In the genomic region with DNA sequence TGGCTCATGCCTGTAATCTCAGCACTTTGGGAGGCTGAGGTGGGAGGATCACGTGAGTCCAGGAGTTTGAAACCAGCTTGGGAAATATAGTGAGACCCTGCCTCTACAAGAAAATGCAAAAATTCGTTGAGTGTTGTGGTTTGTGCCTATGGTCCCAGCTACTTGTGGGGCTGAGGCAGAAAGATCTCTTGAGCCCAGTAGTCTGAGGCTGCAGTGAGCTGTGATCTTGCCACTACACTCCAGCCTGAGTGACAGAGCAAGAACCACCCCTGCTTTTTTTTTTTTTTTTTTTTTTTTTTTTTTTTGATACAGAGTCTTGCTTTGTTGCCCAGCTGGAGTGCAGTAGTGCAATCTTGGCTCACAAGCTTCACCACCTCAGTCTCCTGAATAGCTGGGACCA, we compare ENCODE assay signal across 20 cellular contexts. TPM values are rescaled to one million over a fixed set of nuclear protein-coding genes. Genes with fewer than 3 reads are reported as not detected.
"Had no signal": no experiment of that assay in that cellular context is flagged by ENCODE, and none has a peak within 500 bp of the region (broad histone marks: within the 10 kb centered on the region; RNA-seq: fewer than 3 reads in every experiment).

No MANE protein-coding gene starts in this region.

- H3K4me3 ChIP-seq: lower lobe of right lung, neural progenitor cell, testis had no signal

- H3K4me1 Mint-ChIP-seq: brain, neural progenitor cell had no signal

- ATAC-seq: activated CD4-positive, CD25-positive, alpha-beta regulatory T cell treated with anti-CD3 and anti-CD28 coated beads, Interleukin-2, amount 50 U/mL, for 24 hours; activated naive CD8-positive, alpha-beta T cell treated with anti-CD3 and anti-CD28 coated beads, Interleukin-2, amount 50 U/mL, for 24 hours; foreskin keratinocyte; lower lobe of right lung; naive thymus-derived CD4-positive, alpha-beta T cell had no signal

- H3K27me3 Mint-ChIP-seq: activated naive CD8-positive, alpha-beta T cell treated with anti-CD3 and anti-CD28 coated beads, Interleukin-2, amount 50 U/mL, for 24 hours had no signal

- H3K9me3 Mint-ChIP-seq: activated CD4-positive, alpha-beta memory T cell treated with anti-CD3 and anti-CD28 coated beads, Interleukin-2, amount 10 ng/mL, durations not matched to agents 7 days and 5 days; activated CD4-positive, alpha-beta T cell treated with anti-CD3 and anti-CD28 coated beads, Interleukin-2, amount 10 ng/mL, durations not matched to agents 24 days and 14 days; activated naive CD8-positive, alpha-beta T cell treated with anti-CD3 and anti-CD28 coated beads, Interleukin-2, amount 50 U/mL, for 24 hours; brain; dendritic cell treated with granulocyte-macrophage colony-stimulating factor and Interleukin-4, amounts not matched to agents 40 ng/mL and 50 ng/mL, for 4 days; neural progenitor cell; type B pancreatic cell had no signal

- DNase-seq: activated CD4-positive, alpha-beta memory T cell treated with anti-CD3 and anti-CD28 coated beads, Interleukin-2, amount 10 ng/mL, durations not matched to agents 7 days and 5 days; activated CD4-positive, alpha-beta T cell treated with anti-CD3 and anti-CD28 coated beads, Interleukin-2, amount 10 ng/mL, durations not matched to agents 24 days and 14 days; activated effector memory CD4-positive, alpha-beta T cell treated with anti-CD3 and anti-CD28 coated beads, Interleukin-2, amount 50 U/mL, for 16 hours; activated naive CD4-positive, alpha-beta T cell treated with anti-CD3 and anti-CD28 coated beads, Interleukin-2, amount 50 U/mL, for 16 hours; activated naive CD8-positive, alpha-beta T cell treated with anti-CD3 and anti-CD28 coated beads, Interleukin-2, amount 50 U/mL, for 24 hours; caudate nucleus; effector CD4-positive, alpha-beta T cell; foreskin keratinocyte; left colon; lower lobe of right lung; naive thymus-derived CD4-positive, alpha-beta T cell; small intestine; stimulated activated CD4-positive, alpha-beta T cell treated with anti-CD3 and anti-CD28 coated beads, Interleukin-2, amount 100 ng/mL, for 24 hours; stimulated activated naive CD4-positive, alpha-beta T cell; testis had no signal

- H3K27ac Mint-ChIP-seq: activated CD4-positive, alpha-beta T cell treated with anti-CD3 and anti-CD28 coated beads, Interleukin-2, amount 10 ng/mL, durations not matched to agents 24 days and 14 days; activated naive CD8-positive, alpha-beta T cell treated with anti-CD3 and anti-CD28 coated beads, Interleukin-2, amount 50 U/mL, for 24 hours; dendritic cell treated with granulocyte-macrophage colony-stimulating factor and Interleukin-4, amounts not matched to agents 40 ng/mL and 50 ng/mL, for 4 days; naive thymus-derived CD4-positive, alpha-beta T cell; neural progenitor cell; type B pancreatic cell had no signal

- H3K36me3 Mint-ChIP-seq: brain; naive thymus-derived CD4-positive, alpha-beta T cell; neural progenitor cell; type B pancreatic cell had no signal

- H3K4me3 Mint-ChIP-seq: activated CD4-positive, alpha-beta memory T cell treated with anti-CD3 and anti-CD28 coated beads, Interleukin-2, amount 10 ng/mL, durations not matched to agents 7 days and 5 days; activated CD4-positive, alpha-beta T cell treated with anti-CD3 and anti-CD28 coated beads, Interleukin-2, amount 10 ng/mL, durations not matched to agents 24 days and 14 days; activated naive CD8-positive, alpha-beta T cell treated with anti-CD3 and anti-CD28 coated beads, Interleukin-2, amount 50 U/mL, for 24 hours; brain; dendritic cell treated with granulocyte-macrophage colony-stimulating factor and Interleukin-4, amounts not matched to agents 40 ng/mL and 50 ng/mL, for 4 days; naive thymus-derived CD4-positive, alpha-beta T cell; neural progenitor cell; type B pancreatic cell had no signal

RNA-seq across cellular contexts. Expression of a gene that starts 34.0 kb away (rescaled TPM):
- total RNA-seq: activated CD4-positive, alpha-beta T cell treated with anti-CD3 and anti-CD28 coated beads, Interleukin-2, amount 10 ng/mL, durations not matched to agents 24 days and 14 days had no signal
